In genomic region chr13:28557725-28558124, GRCh38 we compare ENCODE assay signal across 1 cellular context.
TF ChIP-seq lines count a peak whose summit lies in the region.

No MANE protein-coding gene starts in this region.

TF ChIP-seq in GM23338, 12 proteins besides CTCF, POLR2A, EP300 and RAD21 (continued from another document):
- no peak for TF ChIP-seq ZNF462 (CRISPR knock-in tag; IDR thresholded peaks at IDR 0.05)
- no peak for TF ChIP-seq JUNB (IDR thresholded peaks at IDR 0.05; ENCODE audit: unreplicated experiment)
- TF ChIP-seq ZNF331 (CRISPR knock-in tag; IDR thresholded peaks at IDR 0.05; ENCODE audit: low read depth), result no peak
- TF ChIP-seq EZH2phosphoT487 (IDR thresholded peaks at IDR 0.05; ENCODE audit: unreplicated experiment), result no peak
- no peak for TF ChIP-seq CREB1 (CRISPR knock-in tag; IDR thresholded peaks at IDR 0.05; ENCODE audit: low read depth)
- TF ChIP-seq NANOG (IDR thresholded peaks at IDR 0.05; ENCODE audit: borderline replicate concordance), result no peak
- no peak for TF ChIP-seq ETS1 (IDR thresholded peaks at IDR 0.05)
- no peak for TF ChIP-seq ZNF114 (CRISPR knock-in tag; IDR thresholded peaks at IDR 0.05)
- no peak for TF ChIP-seq POLR2AphosphoS5 (IDR thresholded peaks at IDR 0.05; ENCODE audit: low read depth)
TF ChIP-seq in GM23338: peak in this region for 0.
